In genomic region chr6:141641951-141642350, GRCh38 we compare ENCODE assay signal across 23 cellular contexts.
"Had no signal": no experiment of that assay in that cellular context is flagged by ENCODE, and none has a peak within 500 bp of the region (broad histone marks: within the 10 kb centered on the region; RNA-seq: fewer than 3 reads in every experiment).

No MANE protein-coding gene starts in this region.

- H3K4me1 ChIP-seq: esophagus squamous epithelium, gastrocnemius medialis, heart right ventricle, left lung, lower lobe of right lung had no signal

- H3K9me3 ChIP-seq: esophagus squamous epithelium, gastrocnemius medialis, heart right ventricle, left lung, lower lobe of right lung, mucosa of descending colon had no signal

- DNase-seq: cortex of kidney; effector CD8-positive, alpha-beta T cell; effector memory CD8-positive, alpha-beta T cell; endodermal cell; erythroblast; esophagus squamous epithelium; foreskin fibroblast; foreskin melanocyte; gastrocnemius medialis; glutamatergic neuron; head of caudate nucleus; heart right ventricle; hippocampal formation; left cardiac atrium; left lung; left ventricle myocardium superior; lower lobe of right lung; mesenchymal stem cell; mucosa of descending colon; naive B cell; naive thymus-derived CD8-positive, alpha-beta T cell had no signal

- H3K27me3 ChIP-seq: esophagus squamous epithelium, gastrocnemius medialis, heart right ventricle, left lung had no signal

- ATAC-seq: effector memory CD8-positive, alpha-beta T cell; esophagus mucosa; gastrocnemius medialis; heart right ventricle; left cardiac atrium; left lung; left ventricle myocardium superior; lower lobe of right lung; mucosa of descending colon; naive thymus-derived CD8-positive, alpha-beta T cell had no signal

- H3K4me3 ChIP-seq: esophagus squamous epithelium, gastrocnemius medialis, heart right ventricle, left lung, lower lobe of right lung, mucosa of descending colon had no signal

- H3K27ac ChIP-seq: epithelial cell of prostate, esophagus squamous epithelium, gastrocnemius medialis, heart right ventricle, left lung, lower lobe of right lung had no signal

- H3K36me3 ChIP-seq: esophagus squamous epithelium, gastrocnemius medialis, heart right ventricle, left lung, lower lobe of right lung had no signal
